11 cellular contexts compared by ENCODE assay signal in genomic region chr1:92502247-92502646, GRCh38. TPM values are rescaled to one million over a fixed set of nuclear protein-coding genes. Genes with fewer than 3 reads are reported as not detected.
A peak's percentile ranks its signal among the peaks of the same experiment; 100 is the strongest.
DNase-seq lines count a peak whose midpoint lies in the region; ATAC-seq and TF ChIP-seq lines count a peak whose summit lies in the region.
"Had no signal": no experiment of that assay in that cellular context is flagged by ENCODE, and none has a peak within 500 bp of the region (broad histone marks: within the 10 kb centered on the region; RNA-seq: fewer than 3 reads in every experiment).

No MANE protein-coding gene starts in this region.

- no peak for TF ChIP-seq CTCF in mucosa of descending colon (IDR thresholded peaks at IDR 0.05)
- no peak for TF ChIP-seq CTCF in thyroid gland (IDR thresholded peaks at IDR 0.05)

- TF ChIP-seq POLR2A in thyroid gland (IDR thresholded peaks at IDR 0.05): no peak

- H3K4me1 ChIP-seq in mucosa of descending colon (ENCODE audit: low read depth): no peaks in the 10 kb centered on the region
- H3K4me1 ChIP-seq in thyroid gland: peaks cover 0 to 3% of the 10 kb centered on the region in 2 donors
- H3K4me1 ChIP-seq in aorta (ENCODE audit: control insufficient read depth in 1 of 2, insufficient read depth in 2 of 2, low read length in 2 of 2): no peaks in the 10 kb centered on the region
- H3K4me1 ChIP-seq: stomach had no signal

- H3K27me3 ChIP-seq in thyroid gland (no peaks in the 10 kb centered on the region), aorta (ENCODE audit: control insufficient read depth in 1 of 2, insufficient read depth in 2 of 2, low read length in 1 of 2) (no peaks in the 10 kb centered on the region)
- H3K27me3 ChIP-seq: stomach had no signal

- ATAC-seq in HG02610 (IDR thresholded peaks at IDR 0.05; ENCODE audit: unreplicated experiment) (peak; percentile 52), mucosa of descending colon (peak; percentile 30), aorta (ENCODE audit: low FRiP score) (no peak)

- H3K27ac ChIP-seq in thyroid gland: no peak overlapping the region
- H3K27ac ChIP-seq in aorta (ENCODE audit: low read depth in 1 of 2, low read length in 2 of 2): no peak overlapping the region
- H3K27ac ChIP-seq: 22Rv1, stomach had no signal

- H3K9me3 ChIP-seq in mucosa of descending colon: no peaks in the 10 kb centered on the region
- H3K9me3 ChIP-seq in thyroid gland: no peaks in the 10 kb centered on the region
- no peaks in the 10 kb centered on the region for H3K9me3 ChIP-seq in aorta (ENCODE audit: control insufficient read depth, low read length)

- H3K4me3 ChIP-seq in mucosa of descending colon: no peak overlapping the region
- no peak overlapping the region for H3K4me3 ChIP-seq in thyroid gland (replicated peaks in 1 of 3)
- H3K4me3 ChIP-seq in aorta (ENCODE audit: low read length in 2 of 2): no peak overlapping the region
- H3K4me3 ChIP-seq: stomach had no signal

- H3K36me3 ChIP-seq in mucosa of descending colon (ENCODE audit: low read depth) (no peaks in the 10 kb centered on the region), thyroid gland (no peaks in the 10 kb centered on the region), aorta (ENCODE audit: control insufficient read depth in 1 of 2, insufficient read depth in 2 of 2, low read length in 1 of 2) (no peaks in the 10 kb centered on the region)
- H3K36me3 ChIP-seq: stomach had no signal

- DNase-seq in DMS53 (lab: John Stamatoyannopoulos, UW) (peak; percentile 25), DMS53 treated with DMSO at 0.1 percent for 48 hours (lab: John Stamatoyannopoulos, UW; ENCODE audit: unreplicated experiment) (no peak), NOMO-1 treated with DMSO at 0.1 percent for 48 hours (lab: John Stamatoyannopoulos, UW; ENCODE audit: unreplicated experiment) (peak; percentile 43), mucosa of descending colon (no peak), NCI-H128 (lab: John Stamatoyannopoulos, UW; ENCODE audit: unreplicated experiment) (no peak), thyroid gland (no peak), aorta (no peak)
- DNase-seq: activated CD4-positive, alpha-beta T cell treated with anti-CD3 and anti-CD28 coated beads for 48 hours; stomach had no signal

- intact Hi-C loops in mucosa of descending colon (cut with DNase I, micrococcal nuclease): no loop called here
- intact Hi-C loops in thyroid gland (cut with DNase I): no loop called here
- intact Hi-C loops in aorta (cut with DNase I): no loop called here

RNA-seq across cellular contexts. Expression of gene GFI1, which starts 15.5 kb away (rescaled TPM):
- 1 to 10 TPM; 2.7 to 7.8 (median 7.7) TPM for total RNA-seq in mucosa of descending colon
- total RNA-seq in thyroid gland: 1 to 10 TPM in 1 of 4 donors, under 1 TPM in 3; 0.27 to 1.8 (median 0.47) TPM
- 1 to 10 TPM; 1.1 to 1.9 TPM for total RNA-seq in aorta
- under 1 TPM; 0.13 to 0.67 TPM for polyA plus RNA-seq in aorta

Comparison
In these comparisons a context has a peak if more than half of its experiments do, and no peak if none do; other contexts are left out.
1. DNase-seq: peak in DMS53 (single experiment) and NOMO-1 treated with DMSO at 0.1 percent for 48 hours (single experiment); none in DMS53 treated with DMSO at 0.1 percent for 48 hours (single experiment), mucosa of descending colon (0 of 3), NCI-H128 (single experiment), thyroid gland (0 of 2) and aorta (0 of 2).